1 cellular context compared by ENCODE assay signal in the genomic region with DNA sequence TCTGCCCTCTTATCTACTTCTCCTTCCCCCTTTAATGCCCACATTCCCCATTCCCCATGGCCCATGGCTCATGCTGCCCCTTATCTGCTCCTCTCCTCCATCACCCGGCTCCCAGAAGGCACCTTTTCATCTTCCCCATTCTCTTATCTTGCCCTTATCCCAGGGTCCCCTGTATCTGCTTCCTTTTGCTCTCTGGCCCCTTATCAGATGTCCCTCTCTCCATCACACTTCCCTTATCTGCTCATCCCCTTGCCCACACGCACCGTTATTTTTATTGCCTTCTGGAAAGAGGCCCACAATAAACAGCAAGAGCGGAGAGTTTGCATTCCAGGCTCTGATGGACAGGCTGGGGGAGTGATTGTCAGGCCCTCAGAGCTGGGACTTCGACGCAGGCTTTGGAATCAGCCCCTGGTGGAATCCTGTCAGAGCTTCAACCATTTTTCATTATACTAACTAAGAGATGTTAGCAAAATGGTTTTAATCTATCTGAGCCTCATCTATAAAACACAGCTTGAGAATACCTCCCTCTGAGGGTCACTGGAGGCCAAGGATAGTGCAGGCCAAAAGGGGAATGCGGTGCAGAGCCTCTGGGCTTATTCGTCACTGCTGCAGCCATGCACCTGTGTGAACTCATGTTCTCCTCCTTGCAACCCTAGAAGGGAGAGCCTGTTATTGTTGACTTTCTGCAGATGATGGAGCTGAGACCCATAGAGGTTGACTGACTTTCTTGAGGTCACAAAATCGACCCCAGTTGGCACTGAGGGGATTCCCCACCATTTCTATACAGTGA.
TF ChIP-seq lines count a peak whose summit lies in the region.

No MANE protein-coding gene starts in this region.

TF ChIP-seq in K562, 482 proteins besides CTCF, POLR2A, EP300 and RAD21 (continued from another document and continues in another):
- TF ChIP-seq, protein P1, sequence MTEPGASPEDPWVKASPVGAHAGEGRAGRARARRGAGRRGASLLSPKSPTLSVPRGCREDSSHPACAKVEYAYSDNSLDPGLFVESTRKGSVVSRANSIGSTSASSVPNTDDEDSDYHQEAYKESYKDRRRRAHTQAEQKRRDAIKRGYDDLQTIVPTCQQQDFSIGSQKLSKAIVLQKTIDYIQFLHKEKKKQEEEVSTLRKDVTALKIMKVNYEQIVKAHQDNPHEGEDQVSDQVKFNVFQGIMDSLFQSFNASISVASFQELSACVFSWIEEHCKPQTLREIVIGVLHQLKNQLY (CRISPR knock-in tag; conservative IDR thresholded peaks at IDR 0.05), result no peak
- TF ChIP-seq RCOR1 (IDR thresholded peaks at IDR 0.05; ENCODE audit: borderline replicate concordance in 1 of 2, low read depth in 2 of 2, low read length in 2 of 2), result peak in 1 of 2 experiments; percentile 90; a peak in 2 of 4 replicates
- no peak for TF ChIP-seq ZNF274 (IDR thresholded peaks at IDR 0.05; ENCODE audit: borderline replicate concordance, low read depth, low read length)
- no peak for TF ChIP-seq HDAC8 (tag; IDR thresholded peaks at IDR 0.05)
- no peak for TF ChIP-seq FOXA1 (IDR thresholded peaks at IDR 0.05; ENCODE audit: borderline replicate concordance)
- no peak for TF ChIP-seq LARP7 (IDR thresholded peaks at IDR 0.05)
- no peak for TF ChIP-seq ZFP30 (CRISPR knock-in tag; IDR thresholded peaks at IDR 0.05; ENCODE audit: borderline replicate concordance)
- 0 out of 2 replicates have a peak, but pooled peaks have one; percentile 51 for TF ChIP-seq OTX1 (CRISPR knock-in tag; IDR thresholded peaks at IDR 0.05)
- peak; percentile 67; the same call in 1 of the 2 replicates for TF ChIP-seq PHTF2 (CRISPR knock-in tag; IDR thresholded peaks at IDR 0.05)
- no peak for TF ChIP-seq XRCC4 (IDR thresholded peaks at IDR 0.05; ENCODE audit: extremely low read depth, insufficient read depth, insufficient read length)
- TF ChIP-seq, protein P2, sequence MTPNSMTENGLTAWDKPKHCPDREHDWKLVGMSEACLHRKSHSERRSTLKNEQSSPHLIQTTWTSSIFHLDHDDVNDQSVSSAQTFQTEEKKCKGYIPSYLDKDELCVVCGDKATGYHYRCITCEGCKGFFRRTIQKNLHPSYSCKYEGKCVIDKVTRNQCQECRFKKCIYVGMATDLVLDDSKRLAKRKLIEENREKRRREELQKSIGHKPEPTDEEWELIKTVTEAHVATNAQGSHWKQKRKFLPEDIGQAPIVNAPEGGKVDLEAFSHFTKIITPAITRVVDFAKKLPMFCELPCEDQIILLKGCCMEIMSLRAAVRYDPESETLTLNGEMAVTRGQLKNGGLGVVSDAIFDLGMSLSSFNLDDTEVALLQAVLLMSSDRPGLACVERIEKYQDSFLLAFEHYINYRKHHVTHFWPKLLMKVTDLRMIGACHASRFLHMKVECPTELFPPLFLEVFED (CRISPR knock-in tag; conservative IDR thresholded peaks at IDR 0.05), result no peak
- TF ChIP-seq, protein P3, sequence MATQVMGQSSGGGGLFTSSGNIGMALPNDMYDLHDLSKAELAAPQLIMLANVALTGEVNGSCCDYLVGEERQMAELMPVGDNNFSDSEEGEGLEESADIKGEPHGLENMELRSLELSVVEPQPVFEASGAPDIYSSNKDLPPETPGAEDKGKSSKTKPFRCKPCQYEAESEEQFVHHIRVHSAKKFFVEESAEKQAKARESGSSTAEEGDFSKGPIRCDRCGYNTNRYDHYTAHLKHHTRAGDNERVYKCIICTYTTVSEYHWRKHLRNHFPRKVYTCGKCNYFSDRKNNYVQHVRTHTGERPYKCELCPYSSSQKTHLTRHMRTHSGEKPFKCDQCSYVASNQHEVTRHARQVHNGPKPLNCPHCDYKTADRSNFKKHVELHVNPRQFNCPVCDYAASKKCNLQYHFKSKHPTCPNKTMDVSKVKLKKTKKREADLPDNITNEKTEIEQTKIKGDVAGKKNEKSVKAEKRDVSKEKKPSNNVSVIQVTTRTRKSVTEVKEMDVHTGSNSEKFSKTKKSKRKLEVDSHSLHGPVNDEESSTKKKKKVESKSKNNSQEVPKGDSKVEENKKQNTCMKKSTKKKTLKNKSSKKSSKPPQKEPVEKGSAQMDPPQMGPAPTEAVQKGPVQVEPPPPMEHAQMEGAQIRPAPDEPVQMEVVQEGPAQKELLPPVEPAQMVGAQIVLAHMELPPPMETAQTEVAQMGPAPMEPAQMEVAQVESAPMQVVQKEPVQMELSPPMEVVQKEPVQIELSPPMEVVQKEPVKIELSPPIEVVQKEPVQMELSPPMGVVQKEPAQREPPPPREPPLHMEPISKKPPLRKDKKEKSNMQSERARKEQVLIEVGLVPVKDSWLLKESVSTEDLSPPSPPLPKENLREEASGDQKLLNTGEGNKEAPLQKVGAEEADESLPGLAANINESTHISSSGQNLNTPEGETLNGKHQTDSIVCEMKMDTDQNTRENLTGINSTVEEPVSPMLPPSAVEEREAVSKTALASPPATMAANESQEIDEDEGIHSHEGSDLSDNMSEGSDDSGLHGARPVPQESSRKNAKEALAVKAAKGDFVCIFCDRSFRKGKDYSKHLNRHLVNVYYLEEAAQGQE (CRISPR knock-in tag; IDR thresholded peaks at IDR 0.05; ENCODE audit: low read depth), result no peak
- TF ChIP-seq, protein P4, sequence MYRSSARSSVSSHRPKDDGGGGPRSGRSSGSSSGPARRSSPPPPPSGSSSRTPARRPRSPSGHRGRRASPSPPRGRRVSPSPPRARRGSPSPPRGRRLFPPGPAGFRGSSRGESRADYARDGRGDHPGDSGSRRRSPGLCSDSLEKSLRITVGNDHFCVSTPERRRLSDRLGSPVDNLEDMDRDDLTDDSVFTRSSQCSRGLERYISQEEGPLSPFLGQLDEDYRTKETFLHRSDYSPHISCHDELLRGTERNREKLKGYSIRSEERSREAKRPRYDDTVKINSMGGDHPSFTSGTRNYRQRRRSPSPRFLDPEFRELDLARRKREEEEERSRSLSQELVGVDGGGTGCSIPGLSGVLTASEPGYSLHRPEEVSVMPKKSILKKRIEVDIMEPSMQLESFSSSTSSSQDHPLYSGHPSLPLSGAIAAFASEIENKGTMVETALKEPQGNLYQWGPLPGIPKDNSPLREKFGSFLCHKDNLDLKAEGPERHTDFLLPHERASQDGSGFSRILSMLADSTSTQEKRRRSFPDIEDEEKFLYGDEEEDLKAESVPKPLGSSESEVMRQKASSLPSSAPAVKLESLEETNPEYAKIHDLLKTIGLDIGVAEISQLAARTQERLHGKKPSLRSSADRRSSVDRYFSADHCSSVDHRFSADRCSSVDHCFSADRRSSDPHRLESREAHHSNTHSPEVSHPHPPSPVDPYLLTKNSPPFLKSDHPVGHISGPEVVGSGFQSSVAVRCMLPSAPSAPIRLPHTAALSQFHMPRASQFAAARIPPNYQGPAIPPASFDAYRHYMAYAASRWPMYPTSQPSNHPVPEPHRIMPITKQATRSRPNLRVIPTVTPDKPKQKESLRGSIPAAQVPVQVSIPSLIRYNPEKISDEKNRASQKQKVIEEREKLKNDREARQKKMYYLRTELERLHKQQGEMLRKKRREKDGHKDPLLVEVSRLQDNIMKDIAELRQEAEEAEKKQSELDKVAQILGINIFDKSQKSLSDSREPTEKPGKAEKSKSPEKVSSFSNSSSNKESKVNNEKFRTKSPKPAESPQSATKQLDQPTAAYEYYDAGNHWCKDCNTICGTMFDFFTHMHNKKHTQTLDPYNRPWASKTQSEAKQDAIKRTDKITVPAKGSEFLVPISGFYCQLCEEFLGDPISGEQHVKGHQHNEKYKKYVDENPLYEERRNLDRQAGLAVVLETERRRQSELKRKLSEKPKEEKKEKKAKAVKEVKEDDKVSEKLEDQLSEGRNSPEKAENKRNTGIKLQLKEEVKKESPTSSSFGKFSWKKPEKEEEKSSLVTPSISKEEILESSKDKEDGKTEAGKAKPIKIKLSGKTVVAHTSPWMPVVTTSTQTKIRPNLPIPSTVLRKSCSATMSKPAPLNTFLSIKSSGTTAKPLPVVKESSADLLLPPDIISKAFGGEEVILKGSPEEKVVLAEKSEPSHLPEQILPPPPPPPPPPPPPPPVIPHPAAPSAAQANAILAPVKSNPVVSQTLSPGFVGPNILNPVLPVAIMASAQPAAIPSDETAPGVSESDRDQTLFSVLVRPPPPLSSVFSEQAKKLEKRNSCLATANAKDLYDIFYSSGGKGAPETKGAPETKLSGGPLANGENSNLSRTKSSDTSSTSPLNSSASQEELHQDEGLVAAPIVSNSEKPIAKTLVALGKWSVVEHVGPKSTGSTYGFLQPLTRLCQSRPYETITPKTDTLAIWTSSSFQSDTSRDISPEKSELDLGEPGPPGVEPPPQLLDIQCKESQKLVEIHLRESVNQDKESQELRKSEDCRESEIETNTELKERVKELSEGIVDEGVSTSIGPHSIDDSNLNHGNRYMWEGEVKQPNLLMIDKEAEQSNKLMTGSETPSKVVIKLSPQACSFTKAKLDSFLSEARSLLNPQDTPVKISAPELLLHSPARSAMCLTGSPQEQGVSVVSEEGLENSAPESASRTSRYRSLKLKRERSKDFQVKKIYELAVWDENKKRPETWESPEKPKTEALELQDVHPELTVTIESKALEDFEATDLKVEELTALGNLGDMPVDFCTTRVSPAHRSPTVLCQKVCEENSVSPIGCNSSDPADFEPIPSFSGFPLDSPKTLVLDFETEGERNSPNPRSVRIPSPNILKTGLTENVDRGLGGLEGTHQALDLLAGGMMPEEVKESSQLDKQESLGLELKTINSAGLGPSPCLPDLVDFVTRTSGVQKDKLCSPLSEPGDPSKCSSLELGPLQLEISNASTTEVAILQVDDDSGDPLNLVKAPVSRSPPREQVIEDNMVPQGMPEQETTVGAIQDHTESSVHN (IDR thresholded peaks at IDR 0.05; ENCODE audit: borderline replicate concordance in 1 of 2, low read depth in 1 of 2), result no peak
- TF ChIP-seq FIP1L1 (IDR thresholded peaks at IDR 0.05; ENCODE audit: low read depth, low read length, poor library complexity, severe bottlenecking), result no peak
- TF ChIP-seq SOX6 (IDR thresholded peaks at IDR 0.05), result peak; percentile 75; the same call in 1 of the 2 replicates
- TF ChIP-seq CSDE1 (IDR thresholded peaks at IDR 0.05), result no peak
- TF ChIP-seq, protein P5, sequence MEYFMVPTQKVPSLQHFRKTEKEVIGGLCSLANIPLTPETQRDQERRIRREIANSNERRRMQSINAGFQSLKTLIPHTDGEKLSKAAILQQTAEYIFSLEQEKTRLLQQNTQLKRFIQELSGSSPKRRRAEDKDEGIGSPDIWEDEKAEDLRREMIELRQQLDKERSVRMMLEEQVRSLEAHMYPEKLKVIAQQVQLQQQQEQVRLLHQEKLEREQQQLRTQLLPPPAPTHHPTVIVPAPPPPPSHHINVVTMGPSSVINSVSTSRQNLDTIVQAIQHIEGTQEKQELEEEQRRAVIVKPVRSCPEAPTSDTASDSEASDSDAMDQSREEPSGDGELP (CRISPR knock-in tag; IDR thresholded peaks at IDR 0.05; ENCODE audit: borderline replicate concordance), result no peak
- TF ChIP-seq ZNF780A (CRISPR knock-in tag; IDR thresholded peaks at IDR 0.05), result no peak
- TF ChIP-seq MECOM (CRISPR knock-in tag; IDR thresholded peaks at IDR 0.05), result peak; percentile 89
- no peak for TF ChIP-seq KDM4B (IDR thresholded peaks at IDR 0.05; ENCODE audit: borderline replicate concordance in 2 of 2, low read depth in 1 of 2)
- no peak for TF ChIP-seq SMARCC2 (IDR thresholded peaks at IDR 0.05; ENCODE audit: low read depth)
- TF ChIP-seq TCF3 (CRISPR knock-in tag; IDR thresholded peaks at IDR 0.05), result peak; percentile 43
- TF ChIP-seq TSC22D4 (tag; IDR thresholded peaks at IDR 0.05), result no peak
- no peak for TF ChIP-seq CEBPB (tag; IDR thresholded peaks at IDR 0.05)
- TF ChIP-seq TAL1 (IDR thresholded peaks at IDR 0.05), result peak; percentile 61
- TF ChIP-seq KLF10 (CRISPR knock-in tag; IDR thresholded peaks at IDR 0.05), result no peak
- no peak for TF ChIP-seq MTF1 (CRISPR knock-in tag; IDR thresholded peaks at IDR 0.05; ENCODE audit: borderline replicate concordance)
- TF ChIP-seq, protein P6, sequence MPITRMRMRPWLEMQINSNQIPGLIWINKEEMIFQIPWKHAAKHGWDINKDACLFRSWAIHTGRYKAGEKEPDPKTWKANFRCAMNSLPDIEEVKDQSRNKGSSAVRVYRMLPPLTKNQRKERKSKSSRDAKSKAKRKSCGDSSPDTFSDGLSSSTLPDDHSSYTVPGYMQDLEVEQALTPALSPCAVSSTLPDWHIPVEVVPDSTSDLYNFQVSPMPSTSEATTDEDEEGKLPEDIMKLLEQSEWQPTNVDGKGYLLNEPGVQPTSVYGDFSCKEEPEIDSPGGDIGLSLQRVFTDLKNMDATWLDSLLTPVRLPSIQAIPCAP (CRISPR knock-in tag; IDR thresholded peaks at IDR 0.05; ENCODE audit: borderline replicate concordance), result no peak
- TF ChIP-seq HNRNPH1 (optimal IDR thresholded peaks at IDR 0.05; ENCODE audit: low read depth, low read length), result no peak
- TF ChIP-seq, protein P7, sequence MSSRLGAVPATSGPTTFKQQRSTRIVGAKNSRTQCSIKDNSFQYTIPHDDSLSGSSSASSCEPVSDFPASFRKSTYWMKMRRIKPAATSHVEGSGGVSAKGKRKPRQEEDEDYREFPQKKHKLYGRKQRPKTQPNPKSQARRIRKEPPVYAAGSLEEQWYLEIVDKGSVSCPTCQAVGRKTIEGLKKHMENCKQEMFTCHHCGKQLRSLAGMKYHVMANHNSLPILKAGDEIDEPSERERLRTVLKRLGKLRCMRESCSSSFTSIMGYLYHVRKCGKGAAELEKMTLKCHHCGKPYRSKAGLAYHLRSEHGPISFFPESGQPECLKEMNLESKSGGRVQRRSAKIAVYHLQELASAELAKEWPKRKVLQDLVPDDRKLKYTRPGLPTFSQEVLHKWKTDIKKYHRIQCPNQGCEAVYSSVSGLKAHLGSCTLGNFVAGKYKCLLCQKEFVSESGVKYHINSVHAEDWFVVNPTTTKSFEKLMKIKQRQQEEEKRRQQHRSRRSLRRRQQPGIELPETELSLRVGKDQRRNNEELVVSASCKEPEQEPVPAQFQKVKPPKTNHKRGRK (tag; IDR thresholded peaks at IDR 0.05), result no peak
- TF ChIP-seq TEAD4 (IDR thresholded peaks at IDR 0.05; ENCODE audit: low read length), result peak; percentile 70
- no peak for TF ChIP-seq TEAD4 (CRISPR knock-in tag; IDR thresholded peaks at IDR 0.05; ENCODE audit: borderline replicate concordance)
- TF ChIP-seq RFX5 (IDR thresholded peaks at IDR 0.05; ENCODE audit: low read depth, low read length), result no peak
- TF ChIP-seq DPF2 (IDR thresholded peaks at IDR 0.05), result peak; percentile 69
- no peak for TF ChIP-seq NCOA6 (IDR thresholded peaks at IDR 0.05)
- TF ChIP-seq CBX2 (IDR thresholded peaks at IDR 0.05; ENCODE audit: insufficient read depth, low read length, poor library complexity, severe bottlenecking), result no peak
- TF ChIP-seq, protein P8, sequence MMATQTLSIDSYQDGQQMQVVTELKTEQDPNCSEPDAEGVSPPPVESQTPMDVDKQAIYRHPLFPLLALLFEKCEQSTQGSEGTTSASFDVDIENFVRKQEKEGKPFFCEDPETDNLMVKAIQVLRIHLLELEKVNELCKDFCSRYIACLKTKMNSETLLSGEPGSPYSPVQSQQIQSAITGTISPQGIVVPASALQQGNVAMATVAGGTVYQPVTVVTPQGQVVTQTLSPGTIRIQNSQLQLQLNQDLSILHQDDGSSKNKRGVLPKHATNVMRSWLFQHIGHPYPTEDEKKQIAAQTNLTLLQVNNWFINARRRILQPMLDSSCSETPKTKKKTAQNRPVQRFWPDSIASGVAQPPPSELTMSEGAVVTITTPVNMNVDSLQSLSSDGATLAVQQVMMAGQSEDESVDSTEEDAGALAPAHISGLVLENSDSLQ (IDR thresholded peaks at IDR 0.05), result peak; percentile 89
- no peak for TF ChIP-seq ILF3 (IDR thresholded peaks at IDR 0.05; ENCODE audit: borderline replicate concordance)
- TF ChIP-seq ILK (tag; IDR thresholded peaks at IDR 0.05; ENCODE audit: borderline replicate concordance, low read depth), result no peak
- TF ChIP-seq NFE2 (IDR thresholded peaks at IDR 0.05; ENCODE audit: low read depth), result no peak
- no peak for TF ChIP-seq ZNF444 (CRISPR knock-in tag; IDR thresholded peaks at IDR 0.05)
